ENCODE assay signal across 9 cellular contexts in the genomic region with DNA sequence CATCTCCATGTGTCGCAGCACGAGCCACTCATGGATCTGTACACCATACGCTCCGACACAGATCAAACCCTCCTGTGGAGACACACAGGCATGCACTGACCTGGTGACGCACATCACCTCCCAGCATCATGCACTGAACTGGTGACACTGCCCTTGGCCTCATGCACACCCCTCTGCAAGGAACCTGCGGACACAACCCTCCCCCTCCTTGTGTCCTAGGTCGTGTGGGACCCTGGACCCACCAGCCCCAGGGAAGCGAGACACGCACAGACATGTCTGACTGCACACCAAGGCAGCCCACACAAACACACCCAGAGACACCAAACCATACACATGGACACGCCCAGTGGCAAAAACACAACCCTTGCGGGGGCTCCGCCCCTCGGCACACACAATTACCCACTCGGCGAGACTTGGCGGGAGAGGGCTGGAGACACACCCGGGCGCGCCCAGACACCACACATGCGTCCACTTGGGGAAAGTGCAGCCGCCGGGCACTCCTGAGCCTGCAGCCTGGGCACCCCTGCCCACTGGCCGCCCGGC. TPM values are rescaled to one million over a fixed set of nuclear protein-coding genes. Genes with fewer than 3 reads are reported as not detected.
DNase-seq lines count a peak whose midpoint lies in the region; ATAC-seq and TF ChIP-seq lines count a peak whose summit lies in the region.
"Had no signal": no experiment of that assay in that cellular context is flagged by ENCODE, and none has a peak within 500 bp of the region (broad histone marks: within the 10 kb centered on the region; RNA-seq: fewer than 3 reads in every experiment).

No MANE protein-coding gene starts in this region.

- peaks cover 1% of the 10 kb centered on the region for H3K79me1 ChIP-seq in neuronal stem cell (ENCODE audit: low read depth, low read length)

- no peak overlapping the region for H3K4ac ChIP-seq in neuronal stem cell (ENCODE audit: low read length)

- no peak overlapping the region for H3K9ac ChIP-seq in neuronal stem cell (ENCODE audit: low read depth, low read length, poor library complexity)

- H2BK5ac ChIP-seq in neuronal stem cell (ENCODE audit: low read length): peak overlapping the region; percentile 57

- no peak overlapping the region for H2BK15ac ChIP-seq in neuronal stem cell (ENCODE audit: low read length)

- TF ChIP-seq CTCF in dorsolateral prefrontal cortex (IDR thresholded peaks at IDR 0.05 in 54 of 56, conservative IDR thresholded peaks at IDR 0.05 in 2 of 56; ENCODE audit: low read depth in 1 of 56, partially characterized antibody in 56 of 56): no peak

- intact Hi-C loops in dorsolateral prefrontal cortex (cut with DNase I): loop anchor here in 1 of 2 donors (5.0 kb wide), 1 partner anchor 35 kb away; no protein-coding TSS in a partner anchor

- peaks cover under 1 to 9% of the 10 kb centered on the region in 2 donors for H3K4me1 ChIP-seq in neuronal stem cell (ENCODE audit: control insufficient read depth in 2 of 2, insufficient read depth in 1 of 2, low read depth in 1 of 2, low read length in 2 of 2)

- H4K91ac ChIP-seq in neuronal stem cell (ENCODE audit: low read depth, low read length, poor library complexity): no peak overlapping the region

- peaks cover 62% of the 10 kb centered on the region for H3K4me1 Mint-ChIP-seq in T-helper 1 cell treated with Interleukin-12 subunit alpha and Interleukin-12 subunit beta and Interleukin-4 antibody, amounts not matched to agents 30 μg/mL and 1 μg/mL, for 36 hours (ENCODE audit: low read depth)
- H3K4me1 Mint-ChIP-seq in activated naive CD8-positive, alpha-beta T cell treated with anti-CD3 and anti-CD28 coated beads for 36 hours: peaks cover 46% of the 10 kb centered on the region

- WGBS in neuronal stem cell (ENCODE audit: extremely low coverage in 2 of 2, insufficient read length in 2 of 2, insufficient replicate concordance in 1 of 2), 2 donors: no CpG with 5 or more reads among the region's 24 CpGs

- H3K9me3 ChIP-seq in KOPT-K1 (ENCODE audit: insufficient read depth, low read length, poor library complexity, severe bottlenecking): no peaks in the 10 kb centered on the region
- no peaks in the 10 kb centered on the region for H3K9me3 ChIP-seq in neuronal stem cell (replicated peaks in 1 of 2; ENCODE audit: control insufficient read depth in 2 of 2, insufficient read depth in 1 of 2, low read depth in 1 of 2, low read length in 2 of 2)

- H3K4me3 ChIP-seq in neuronal stem cell (ENCODE audit: low read length in 2 of 2) (no peak overlapping the region), dorsolateral prefrontal cortex (no peak overlapping the region)

- peaks cover 14% of the 10 kb centered on the region for H3K36me3 Mint-ChIP-seq in T-helper 1 cell treated with Interleukin-12 subunit alpha and Interleukin-12 subunit beta and Interleukin-4 antibody, amounts not matched to agents 30 μg/mL and 1 μg/mL, for 36 hours (ENCODE audit: low read depth)
- peaks cover 9% of the 10 kb centered on the region for H3K36me3 Mint-ChIP-seq in activated naive CD8-positive, alpha-beta T cell treated with anti-CD3 and anti-CD28 coated beads for 36 hours

- peak overlapping the region; percentile 2 for H3K27ac ChIP-seq in KOPT-K1 (ENCODE audit: low read depth, low read length, poor library complexity, severe bottlenecking)
- H3K27ac ChIP-seq in neuronal stem cell (replicated peaks; ENCODE audit: low read length): no peak overlapping the region
- H3K27ac ChIP-seq in dorsolateral prefrontal cortex: no peak overlapping the region

- peak overlapping the region; percentile 49 for H3K4me3 Mint-ChIP-seq in T-helper 1 cell treated with Interleukin-12 subunit alpha and Interleukin-12 subunit beta and Interleukin-4 antibody, amounts not matched to agents 30 μg/mL and 1 μg/mL, for 36 hours
- H3K4me3 Mint-ChIP-seq in activated naive CD8-positive, alpha-beta T cell treated with anti-CD3 and anti-CD28 coated beads for 36 hours: peak overlapping the region; percentile 44

- peak overlapping the region; percentile 58 for H3K27ac Mint-ChIP-seq in T-helper 1 cell treated with Interleukin-12 subunit alpha and Interleukin-12 subunit beta and Interleukin-4 antibody, amounts not matched to agents 30 μg/mL and 1 μg/mL, for 36 hours
- H3K27ac Mint-ChIP-seq in activated naive CD8-positive, alpha-beta T cell treated with anti-CD3 and anti-CD28 coated beads for 36 hours: peak overlapping the region; percentile 85

- no peak overlapping the region for H3K14ac ChIP-seq in neuronal stem cell (ENCODE audit: low read length)

- no peak overlapping the region for H4K8ac ChIP-seq in neuronal stem cell (ENCODE audit: low read depth, low read length)

- no peak overlapping the region for H3K4me2 ChIP-seq in neuronal stem cell (ENCODE audit: insufficient read depth, low read length, poor library complexity, severe bottlenecking)

- H3K18ac ChIP-seq in neuronal stem cell (ENCODE audit: low read length): peak overlapping the region; percentile 59

- H3K27me3 ChIP-seq in neuronal stem cell (ENCODE audit: control insufficient read depth in 3 of 3, insufficient read depth in 3 of 3, low read depth in 1 of 3, low read length in 3 of 3) (no peaks in the 10 kb centered on the region), dorsolateral prefrontal cortex (peaks cover 0 to 6% (median 0%) of the 10 kb centered on the region in 45 donors)

- H3K9me3 Mint-ChIP-seq in T-helper 1 cell treated with Interleukin-12 subunit alpha and Interleukin-12 subunit beta and Interleukin-4 antibody, amounts not matched to agents 30 μg/mL and 1 μg/mL, for 36 hours: no peaks in the 10 kb centered on the region
- no peaks in the 10 kb centered on the region for H3K9me3 Mint-ChIP-seq in activated naive CD8-positive, alpha-beta T cell treated with anti-CD3 and anti-CD28 coated beads for 36 hours

- DNase-seq in T-helper 1 cell (no peak), neuronal stem cell (ENCODE audit: low spot score) (no peak), DMS 273 treated with DMSO at 0.1 percent for 48 hours (lab: John Stamatoyannopoulos, UW) (no peak), dorsolateral prefrontal cortex (no peak)
- no peak for DNase-seq in activated naive CD8-positive, alpha-beta T cell treated with anti-CD3 and anti-CD28 coated beads for 36 hours
- DNase-seq: amniotic stem cell had no signal

- H2AK5ac ChIP-seq in neuronal stem cell (ENCODE audit: low read depth, low read length): peak overlapping the region; percentile 31

- H3K23ac ChIP-seq in neuronal stem cell (ENCODE audit: low read depth, low read length, poor library complexity): no peak overlapping the region

- H2AFZ ChIP-seq in neuronal stem cell (ENCODE audit: low read length): no peak overlapping the region

- H2BK120ac ChIP-seq in neuronal stem cell (ENCODE audit: low read depth, low read length): no peak overlapping the region

- H3K36me3 ChIP-seq in KOPT-K1 (ENCODE audit: insufficient read depth, low read length) (no peaks in the 10 kb centered on the region), neuronal stem cell (replicated peaks in 1 of 2; ENCODE audit: control insufficient read depth in 2 of 2, insufficient read depth in 2 of 2, low read length in 2 of 2) (no peaks in the 10 kb centered on the region)

- H2BK12ac ChIP-seq in neuronal stem cell (ENCODE audit: low read length): no peak overlapping the region

- no peak for ATAC-seq in HG02884 (IDR thresholded peaks at IDR 0.05; ENCODE audit: unreplicated experiment)

- H3K27me3 Mint-ChIP-seq in T-helper 1 cell treated with Interleukin-12 subunit alpha and Interleukin-12 subunit beta and Interleukin-4 antibody, amounts not matched to agents 30 μg/mL and 1 μg/mL, for 36 hours (ENCODE audit: low read depth): no peaks in the 10 kb centered on the region
- H3K27me3 Mint-ChIP-seq in activated naive CD8-positive, alpha-beta T cell treated with anti-CD3 and anti-CD28 coated beads for 36 hours: no peaks in the 10 kb centered on the region

RNA-seq across cellular contexts. Expression of gene KCNN4, which starts 2.0 kb away (rescaled TPM):
- 10 to 100 TPM; 38.9 to 41.5 TPM for total RNA-seq in activated naive CD8-positive, alpha-beta T cell treated with anti-CD3 and anti-CD28 coated beads for 36 hours
- 0.20 TPM for polyA plus RNA-seq in neuronal stem cell (2013, experiment 1 of 2)
- 0.11 TPM for polyA plus RNA-seq in neuronal stem cell (2013, experiment 2 of 2)
- 1 to 10 TPM in 109 of 120 experiments, under 1 TPM in 9, not detected in 2; 0.42 to 5.9 (median 2.5) TPM for total RNA-seq in dorsolateral prefrontal cortex

RNA-seq across cellular contexts. Expression of gene LYPD5, which starts 19.5 kb away (rescaled TPM):
- 1 to 10 TPM; 1.6 TPM for total RNA-seq in activated naive CD8-positive, alpha-beta T cell treated with anti-CD3 and anti-CD28 coated beads for 36 hours
- 0.03 TPM for polyA plus RNA-seq in neuronal stem cell (2013, experiment 1 of 2)
- 0.12 TPM for polyA plus RNA-seq in neuronal stem cell (2013, experiment 2 of 2)
- 10 to 100 TPM in 119 of 120 experiments, 1 to 10 TPM in 1; 8.4 to 38.1 (median 23.9) TPM for total RNA-seq in dorsolateral prefrontal cortex

RNA-seq across cellular contexts. Expression of gene SMG9, which starts 28.0 kb away (rescaled TPM):
- 10 to 100 TPM; 55.7 to 58.1 TPM for total RNA-seq in activated naive CD8-positive, alpha-beta T cell treated with anti-CD3 and anti-CD28 coated beads for 36 hours
- polyA plus RNA-seq in neuronal stem cell (2013, experiment 1 of 2): 21.9 TPM
- 20.9 TPM for polyA plus RNA-seq in neuronal stem cell (2013, experiment 2 of 2)
- 100 to 1,000 TPM in 11 of 120 experiments, 10 to 100 TPM in 109; 48.9 to 130 (median 77.0) TPM for total RNA-seq in dorsolateral prefrontal cortex

RNA-seq across cellular contexts. Expression of gene ZNF283, which starts 44.4 kb away (rescaled TPM):
- 1 to 10 TPM; 5.6 to 7.2 TPM for total RNA-seq in activated naive CD8-positive, alpha-beta T cell treated with anti-CD3 and anti-CD28 coated beads for 36 hours
- 4.2 TPM for polyA plus RNA-seq in neuronal stem cell (2013, experiment 1 of 2)
- polyA plus RNA-seq in neuronal stem cell (2013, experiment 2 of 2): 4.7 TPM
- total RNA-seq in dorsolateral prefrontal cortex: 10 to 100 TPM; 17.2 to 43.0 (median 24.6) TPM

Comparison
In these comparisons a context has a peak if more than half of its experiments do, and no peak if none do; other contexts are left out.
1. RNA of gene KCNN4, which starts 2.0 kb away (total RNA-seq): 38.9 to 41.5 TPM in activated naive CD8-positive, alpha-beta T cell treated with anti-CD3 and anti-CD28 coated beads for 36 hours; 0.42 to 5.9 TPM in dorsolateral prefrontal cortex; every median in the first group is over 4 times any median in the second.